Comparison of ENCODE assay signal across 8 cellular contexts in genomic region chr7:32765649-32766251, GRCh38.
DNase-seq lines count a peak whose midpoint lies in the region; ATAC-seq, FAIRE-seq and TF ChIP-seq lines count a peak whose summit lies in the region.
"Not testable (repeated sequence)": the region's sequence is repeated elsewhere in the genome, so short reads cannot be mapped to it uniquely, and the experiment has no call there.

No MANE protein-coding gene starts in this region.

- TF ChIP-seq EP300 in HepG2 (IDR thresholded peaks at IDR 0.05; ENCODE audit: low read depth in 2 of 2, low read length in 2 of 2); HepG2 (CRISPR knock-in tag; IDR thresholded peaks at IDR 0.05; ENCODE audit: borderline replicate concordance): not testable (repeated sequence)

- H3K36me3 ChIP-seq in PC-3 (ENCODE audit: low read depth, low read length); astrocyte (ENCODE audit: insufficient read depth, low read length); HepG2 (replicated peaks in 1 of 2; ENCODE audit: control insufficient read depth in 1 of 2, insufficient read depth in 2 of 2, low read length in 2 of 2); small intestine (ENCODE audit: control insufficient read depth in 2 of 2, insufficient read depth in 2 of 2, low read length in 2 of 2): not testable (repeated sequence)

- not testable (repeated sequence) for H4K5ac ChIP-seq in H9 (ENCODE audit: insufficient read length, low read depth, low read length)

- not testable (repeated sequence) for H3K4me2 ChIP-seq in H9 (ENCODE audit: insufficient read depth, insufficient read length, low read length); PC-3 (ENCODE audit: low read length); astrocyte (ENCODE audit: low read length); HepG2 (ENCODE audit: low read depth, low read length)

- TF ChIP-seq RAD21 in HepG2 (CRISPR knock-in tag; IDR thresholded peaks at IDR 0.05) = not testable (repeated sequence)

- not testable (repeated sequence) for H2BK15ac ChIP-seq in H9 (ENCODE audit: low read depth, low read length)

- H4K20me1 ChIP-seq in H9 (ENCODE audit: control insufficient read depth, insufficient read depth, insufficient read length); PC-3 (ENCODE audit: low read length); astrocyte (ENCODE audit: insufficient read depth, low read length); HepG2 (ENCODE audit: insufficient read depth, low read length): not testable (repeated sequence)

- H3K4me3 ChIP-seq in PC-3 (ENCODE audit: low read length); astrocyte (ENCODE audit: insufficient read depth, low read depth, low read length); HepG2 (replicated peaks in 1 of 3; ENCODE audit: insufficient read depth in 1 of 3, low read depth in 2 of 3, low read length in 3 of 3); small intestine (ENCODE audit: low read depth in 1 of 2, low read length in 2 of 2): not testable (repeated sequence)

- H3K9ac ChIP-seq in H9 (ENCODE audit: extremely low read depth, insufficient read length, low read length); PC-3 (ENCODE audit: low read length); astrocyte (ENCODE audit: low read length); HepG2 (ENCODE audit: insufficient read depth, low read depth, low read length): not testable (repeated sequence)

- not testable (repeated sequence) for H3T11ph ChIP-seq in H9 (ENCODE audit: low read length)

- H3F3A ChIP-seq in PC-3 (ENCODE audit: low read length, unreplicated experiment) = not testable (repeated sequence)

- H3K4me1 Mint-ChIP-seq in CD4-positive, alpha-beta T cell (ENCODE audit: low read depth) = peaks cover 11% of the 10 kb centered on the region
- peaks cover 9 to 14% of the 10 kb centered on the region in 2 experiments for H3K4me1 Mint-ChIP-seq in H9
- H3K4me1 Mint-ChIP-seq in astrocyte (ENCODE audit: low read depth, unreplicated experiment) = not testable (repeated sequence)

- not testable (repeated sequence) for H3K79me1 ChIP-seq in H9 (ENCODE audit: insufficient read depth, low read depth, low read length, poor library complexity, severe bottlenecking)

- H3K14ac ChIP-seq in H9 (ENCODE audit: insufficient read depth, low read length) = not testable (repeated sequence)

- peaks cover 67% of the 10 kb centered on the region for H3K27me3 Mint-ChIP-seq in CD4-positive, alpha-beta T cell
- peaks cover 10% of the 10 kb centered on the region for H3K27me3 Mint-ChIP-seq in H9 (ENCODE audit: low read depth)
- peaks cover 21% of the 10 kb centered on the region for H3K27me3 Mint-ChIP-seq in astrocyte (ENCODE audit: low read depth, unreplicated experiment)

- not testable (repeated sequence) for H3K4me1 ChIP-seq in H9 (ENCODE audit: insufficient read depth, low read length); PC-3 (ENCODE audit: insufficient read depth, low read length); astrocyte (ENCODE audit: insufficient read depth, low read length); HepG2 (ENCODE audit: insufficient read depth, low read length); small intestine (ENCODE audit: control insufficient read depth in 2 of 2, insufficient read depth in 1 of 2, low read depth in 1 of 2, low read length in 1 of 2)

- H4K8ac ChIP-seq in H9 (replicated peaks; ENCODE audit: insufficient read length, low read depth, low read length) = not testable (repeated sequence)

- WGBS in H9 (ENCODE audit: extremely low coverage, insufficient read length, low lambda C conversion rate) = no CpG with 5 or more reads among the region's 4 CpGs
- WGBS in HepG2 (ENCODE audit: low lambda C conversion rate) = 48% methylated on average over 4 of the region's 4 CpGs
- 18 to 23% (median 22%) methylated on average over 4 of the region's 4 CpGs for WGBS in small intestine, 3 donors

- not testable (repeated sequence) for FAIRE-seq in astrocyte (lab: Jason Lieb, UNC); HepG2 (lab: Jason Lieb, UNC)
- FAIRE-seq in small intestine (lab: Jason Lieb, UNC) = peak; percentile 49

- not testable (repeated sequence) for H2BK20ac ChIP-seq in H9 (ENCODE audit: low read depth, low read length, poor library complexity, severe bottlenecking)

- H3K23me2 ChIP-seq in H9 (ENCODE audit: insufficient read length, low read depth, low read length, poor library complexity, severe bottlenecking) = not testable (repeated sequence)

- BruUV-seq in PC-3 (replicated peaks; lab: Mats Ljungman, UMichigan); HepG2 (replicated peaks; lab: Mats Ljungman, UMichigan): not testable (repeated sequence)

- H3K27ac Mint-ChIP-seq in CD4-positive, alpha-beta T cell; H9; astrocyte (ENCODE audit: unreplicated experiment): not testable (repeated sequence)

- H4K91ac ChIP-seq in H9 (ENCODE audit: insufficient read length, low read depth, low read length) = not testable (repeated sequence)

- H2AFZ ChIP-seq in H9 (ENCODE audit: low read length); PC-3 (ENCODE audit: low read length); astrocyte (ENCODE audit: low read depth, low read length); HepG2 (ENCODE audit: low read length): not testable (repeated sequence)

- H3K23ac ChIP-seq in H9 (ENCODE audit: insufficient read length, low read depth, low read length) = not testable (repeated sequence)

- not testable (repeated sequence) for H2BK12ac ChIP-seq in H9 (ENCODE audit: insufficient read length, low read depth, low read length)

- not testable (repeated sequence) for H3K4ac ChIP-seq in H9 (ENCODE audit: low read depth, low read length)

- H3K56ac ChIP-seq in H9 (ENCODE audit: insufficient read length, low read depth, low read length) = not testable (repeated sequence)

- not testable (repeated sequence) for DNase-seq in CD4-positive, alpha-beta T cell; H9; astrocyte (ENCODE audit: low read depth); HepG2 (ENCODE audit: low spot score); small intestine
- DNase-seq in NCI-H1417 (lab: John Stamatoyannopoulos, UW) = peak; percentile 1 to 51 (median 18)
- peak; percentile 57 for DNase-seq in PC-3
- DNase-seq in erythroblast (lab: John Stamatoyannopoulos, UW) = peak; percentile 17 to 40

- intact Hi-C loops in CD4-positive, alpha-beta T cell (cut with DNase I, micrococcal nuclease) = loop anchor here (2.0 to 10.0 kb wide), 7 partner anchors 177 to 1167 kb away; partner anchors contain the start of gene RP9 (in 2 of the 2)
- intact Hi-C loops in PC-3 (cut with micrococcal nuclease) = loop anchor here (1.0 kb wide), 2 partner anchors 285 to 342 kb away; no protein-coding TSS in a partner anchor
- intact Hi-C loops in HepG2 (cut with micrococcal nuclease; ENCODE audit: unreplicated experiment) = not testable (repeated sequence)

- not testable (repeated sequence) for H3K4me3 Mint-ChIP-seq in CD4-positive, alpha-beta T cell; H9; astrocyte (ENCODE audit: unreplicated experiment)

- in situ Hi-C loops in HepG2 (cut with HindIII; ENCODE audit: extremely low pct_ligation_motif_present, low pct_unique_long_range_greater_than_20kb) = not testable (repeated sequence)

- H3K9me3 ChIP-seq in CD4-positive, alpha-beta T cell (ENCODE audit: control insufficient read depth, low read length); H9 (ENCODE audit: control insufficient read depth, low read depth, low read length); PC-3 (ENCODE audit: low read length); astrocyte (ENCODE audit: insufficient read depth, low read depth, low read length); HepG2 (ENCODE audit: low read length); small intestine (ENCODE audit: control insufficient read depth, low read depth): not testable (repeated sequence)

- H3K9me3 Mint-ChIP-seq in CD4-positive, alpha-beta T cell; astrocyte (ENCODE audit: unreplicated experiment): not testable (repeated sequence)
- peaks cover 10 to 19% of the 10 kb centered on the region in 2 experiments; a peak in 4 of 5 replicates for H3K9me3 Mint-ChIP-seq in H9

- TF ChIP-seq POLR2A in erythroblast (IDR thresholded peaks at IDR 0.05; ENCODE audit: low read length); HepG2 (IDR thresholded peaks at IDR 0.05; ENCODE audit: insufficient read depth in 1 of 2, low read depth in 2 of 2, low read length in 2 of 2): not testable (repeated sequence)

- CTCF ChIA-PET in CD4-positive, alpha-beta T cell (lab: Charles Lee); HepG2 (lab: Yijun Ruan, JAX; ENCODE audit: low intra/inter-chr PET ratio, low total read pairs): not testable (repeated sequence)
- CTCF ChIA-PET in PC-3 (lab: Charles Lee) = interaction anchor here (0.6 kb wide), 1 partner anchor 297 kb away, joined by 3 read pairs; the partner anchor contains the start of gene NT5C3A

- H2BK120ac ChIP-seq in H9 (ENCODE audit: low read depth, low read length, poor library complexity, severe bottlenecking) = not testable (repeated sequence)

- H3K27ac ChIP-seq in CD4-positive, alpha-beta T cell (ENCODE audit: low read depth, low read length); H9 (ENCODE audit: insufficient read length, low read depth, low read length); PC-3 (ENCODE audit: low read length); astrocyte (ENCODE audit: low read depth, low read length); HepG2 (ENCODE audit: extremely low read length, insufficient read depth, low read length); small intestine (ENCODE audit: low read depth in 1 of 2, low read length in 1 of 2): not testable (repeated sequence)

- peak; percentile 68 for TF ChIP-seq CTCF in CD4-positive, alpha-beta T cell (IDR thresholded peaks at IDR 0.05)
- TF ChIP-seq CTCF in H9 (conservative IDR thresholded peaks at IDR 0.05) = peak; percentile 66
- TF ChIP-seq CTCF in PC-3 (conservative IDR thresholded peaks at IDR 0.05; ENCODE audit: low read depth, low read length) = peak; percentile 55; the same call in 1 of the 2 replicates
- peak; percentile 14 for TF ChIP-seq CTCF in astrocyte (IDR thresholded peaks at IDR 0.05; ENCODE audit: insufficient read depth, low read depth, low read length)
- not testable (repeated sequence) for TF ChIP-seq CTCF in HepG2 (CRISPR knock-in tag; IDR thresholded peaks at IDR 0.05)

- H3K27me3 ChIP-seq in CD4-positive, alpha-beta T cell (ENCODE audit: control insufficient read depth, insufficient read depth, low read length) = peaks cover 45% of the 10 kb centered on the region
- H3K27me3 ChIP-seq in H9 (ENCODE audit: insufficient read depth, low read length) = peaks cover 17% of the 10 kb centered on the region; the same call in 1 of the 2 replicates
- H3K27me3 ChIP-seq in PC-3 (ENCODE audit: low read length); astrocyte (ENCODE audit: insufficient read depth, low read length); HepG2 (ENCODE audit: control insufficient read depth in 1 of 2, insufficient read depth in 2 of 2, low read length in 2 of 2); small intestine (ENCODE audit: control insufficient read depth in 2 of 2, insufficient read depth in 2 of 2, low read length in 2 of 2): not testable (repeated sequence)

- not testable (repeated sequence) for H3K18ac ChIP-seq in H9 (ENCODE audit: insufficient read length, low read depth, low read length)

- not testable (repeated sequence) for H3K36me3 Mint-ChIP-seq in CD4-positive, alpha-beta T cell (ENCODE audit: low read depth); astrocyte (ENCODE audit: low read depth, unreplicated experiment)
- H3K36me3 Mint-ChIP-seq in H9 (ENCODE audit: insufficient read depth in 1 of 3, low read depth in 3 of 3) = peaks cover 7 to 12% (median 12%) of the 10 kb centered on the region in 3 experiments; a peak in 6 of 7 replicates

- H3K79me2 ChIP-seq in H9 (ENCODE audit: insufficient read depth, low read length); PC-3 (ENCODE audit: low read length); astrocyte (ENCODE audit: insufficient read depth, low read length); HepG2 (ENCODE audit: insufficient read depth, low read length): not testable (repeated sequence)

- not testable (repeated sequence) for H2AK5ac ChIP-seq in H9 (ENCODE audit: insufficient read length, low read length)

- not testable (repeated sequence) for H3K9me2 ChIP-seq in PC-3 (replicated peaks; ENCODE audit: low read length)

- not testable (repeated sequence) for ATAC-seq in CD4-positive, alpha-beta T cell (ENCODE audit: poor library complexity); PC-3; HepG2

- POLR2A ChIA-PET in CD4-positive, alpha-beta T cell (lab: Charles Lee); PC-3 (lab: Charles Lee; ENCODE audit: unreplicated experiment); HepG2 (lab: Yijun Ruan, JAX): not testable (repeated sequence)

- not testable (repeated sequence) for H2BK5ac ChIP-seq in H9 (ENCODE audit: insufficient read length, low read length)
